9 cellular contexts compared by ENCODE assay signal in the genomic region with DNA sequence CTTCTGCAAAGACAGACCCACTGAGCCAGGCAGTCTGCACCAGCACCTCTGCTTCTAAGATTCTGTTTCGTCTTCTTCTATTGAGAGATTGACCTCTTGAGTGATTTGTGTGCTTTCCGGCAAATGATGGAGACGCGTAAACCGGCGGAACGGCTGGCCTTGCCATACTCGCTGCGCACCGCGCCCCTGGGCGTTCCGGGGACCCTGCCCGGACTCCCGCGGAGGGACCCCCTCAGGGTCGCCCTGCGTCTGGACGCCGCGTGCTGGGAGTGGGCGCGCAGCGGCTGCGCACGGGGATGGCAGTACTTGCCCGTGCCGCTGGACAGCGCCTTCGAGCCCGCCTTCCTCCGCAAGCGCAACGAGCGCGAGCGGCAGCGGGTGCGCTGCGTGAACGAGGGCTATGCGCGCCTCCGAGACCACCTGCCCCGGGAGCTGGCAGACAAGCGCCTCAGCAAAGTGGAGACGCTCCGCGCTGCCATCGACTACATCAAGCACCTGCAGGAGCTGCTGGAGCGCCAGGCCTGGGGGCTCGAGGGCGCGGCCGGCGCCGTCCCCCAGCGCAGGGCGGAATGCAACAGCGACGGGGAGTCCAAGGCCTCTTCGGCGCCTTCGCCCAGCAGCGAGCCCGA. TPM values are rescaled to one million over a fixed set of nuclear protein-coding genes. Genes with fewer than 3 reads are reported as not detected.
DNase-seq lines count a peak whose midpoint lies in the region; ATAC-seq and TF ChIP-seq lines count a peak whose summit lies in the region.
"Had no signal": no experiment of that assay in that cellular context is flagged by ENCODE, and none has a peak within 500 bp of the region (broad histone marks: within the 10 kb centered on the region; RNA-seq: fewer than 3 reads in every experiment).

No MANE protein-coding gene starts in this region.

- H3K27ac Mint-ChIP-seq in activated naive CD8-positive, alpha-beta T cell treated with anti-CD3 and anti-CD28 coated beads for 36 hours: no peak overlapping the region
- H3K27ac Mint-ChIP-seq in type B pancreatic cell: no peak overlapping the region

- H3K27me3 Mint-ChIP-seq in activated naive CD8-positive, alpha-beta T cell treated with anti-CD3 and anti-CD28 coated beads for 36 hours: peaks cover 78% of the 10 kb centered on the region
- peaks cover 90% of the 10 kb centered on the region for H3K27me3 Mint-ChIP-seq in type B pancreatic cell

- no peaks in the 10 kb centered on the region for H3K9me3 Mint-ChIP-seq in activated naive CD8-positive, alpha-beta T cell treated with anti-CD3 and anti-CD28 coated beads for 36 hours
- no peaks in the 10 kb centered on the region for H3K9me3 Mint-ChIP-seq in type B pancreatic cell

- peak; percentile 44 for DNase-seq in Right ventricle myocardium superior
- no peak for DNase-seq in left cardiac atrium
- DNase-seq in activated naive CD8-positive, alpha-beta T cell treated with anti-CD3 and anti-CD28 coated beads for 36 hours: peak; percentile 16
- DNase-seq in left kidney (ENCODE audit: low read depth, low spot score): peak; percentile 86
- no peak for DNase-seq in type B pancreatic cell (ENCODE audit: extremely low spot score, unreplicated experiment)
- no peak for DNase-seq in DMS79 treated with DMSO at 0.1 percent for 48 hours (lab: John Stamatoyannopoulos, UW)
- DNase-seq in HCEC 1CT: no peak
- DNase-seq: Caco-2 had no signal

- peaks cover 20% of the 10 kb centered on the region for H3K4me1 Mint-ChIP-seq in activated naive CD8-positive, alpha-beta T cell treated with anti-CD3 and anti-CD28 coated beads for 36 hours
- no peaks in the 10 kb centered on the region for H3K4me1 Mint-ChIP-seq in type B pancreatic cell (ENCODE audit: unreplicated experiment)

- H3K36me3 Mint-ChIP-seq in activated naive CD8-positive, alpha-beta T cell treated with anti-CD3 and anti-CD28 coated beads for 36 hours: no peaks in the 10 kb centered on the region
- no peaks in the 10 kb centered on the region for H3K36me3 Mint-ChIP-seq in type B pancreatic cell

- TF ChIP-seq CTCF in type B pancreatic cell (conservative IDR thresholded peaks at IDR 0.05): peak; percentile 55

- ATAC-seq in Right ventricle myocardium superior (ENCODE audit: poor library complexity) (peak; percentile 34), left cardiac atrium (no peak), HG03571 (IDR thresholded peaks at IDR 0.05; ENCODE audit: unreplicated experiment) (no peak)

- H3K4me3 Mint-ChIP-seq in activated naive CD8-positive, alpha-beta T cell treated with anti-CD3 and anti-CD28 coated beads for 36 hours: no peak overlapping the region
- H3K4me3 Mint-ChIP-seq in type B pancreatic cell: peak overlapping the region; percentile 69

- intact Hi-C loops in Right ventricle myocardium superior (cut with DNase I): no loop called here
- intact Hi-C loops in left cardiac atrium (cut with DNase I): no loop called here

RNA-seq across cellular contexts. Expression of a gene that starts 0.7 kb away (rescaled TPM):
- total RNA-seq in Right ventricle myocardium superior (not detected), left cardiac atrium (under 1 TPM in 1 of 2 donors, not detected in 1; 0.09 TPM), type B pancreatic cell (ENCODE audit: low replicate concordance) (0.67 TPM in 1 of 2 replicates, not detected in the other)
- total RNA-seq in activated naive CD8-positive, alpha-beta T cell treated with anti-CD3 and anti-CD28 coated beads for 36 hours: not detected
- total RNA-seq: Caco-2 had no signal

RNA-seq across cellular contexts. Expression of a gene that starts 14.3 kb away (rescaled TPM):
- total RNA-seq in Right ventricle myocardium superior (13.3 TPM), left cardiac atrium (10 to 100 TPM; 14.0 to 14.8 TPM), type B pancreatic cell (ENCODE audit: low replicate concordance) (35.0 and 38.9 TPM in 2 replicates)
- total RNA-seq in activated naive CD8-positive, alpha-beta T cell treated with anti-CD3 and anti-CD28 coated beads for 36 hours: 10 to 100 TPM; 20.3 to 21.4 TPM

Comparison
In these comparisons a context has a peak if more than half of its experiments do, and no peak if none do; other contexts are left out.
1. DNase-seq: peak in Right ventricle myocardium superior (single experiment), activated naive CD8-positive, alpha-beta T cell treated with anti-CD3 and anti-CD28 coated beads for 36 hours (single experiment) and left kidney (single experiment); none in left cardiac atrium (single experiment), type B pancreatic cell (single experiment), DMS79 treated with DMSO at 0.1 percent for 48 hours (single experiment) and HCEC 1CT (single experiment).